9 cellular contexts compared by ENCODE assay signal in the genomic region with DNA sequence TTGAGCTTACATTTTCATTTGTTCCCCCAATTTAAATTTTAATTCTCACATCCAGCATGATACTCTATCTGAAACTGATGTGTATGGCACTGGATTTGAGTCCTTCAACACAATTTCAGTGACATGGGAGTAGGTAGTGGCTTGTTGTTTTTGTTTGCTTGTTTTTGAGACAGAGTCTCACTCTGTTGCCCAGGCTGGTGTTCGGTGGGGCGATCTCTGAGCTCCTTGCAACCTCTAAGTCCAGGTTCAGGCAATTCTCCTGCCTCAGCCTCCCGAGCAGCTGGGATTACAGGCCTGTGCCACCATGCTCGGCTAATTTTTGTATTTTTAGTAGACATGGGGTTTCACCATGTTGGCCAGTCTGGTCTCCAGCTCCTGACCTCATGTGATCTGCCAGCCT. TPM values are rescaled to one million over a fixed set of nuclear protein-coding genes. Genes with fewer than 3 reads are reported as not detected.
DNase-seq lines count a peak whose midpoint lies in the region; ATAC-seq and TF ChIP-seq lines count a peak whose summit lies in the region.
"Not testable (repeated sequence)": the region's sequence is repeated elsewhere in the genome, so short reads cannot be mapped to it uniquely, and the experiment has no call there.
"Had no signal": no experiment of that assay in that cellular context is flagged by ENCODE, and none has a peak within 500 bp of the region (broad histone marks: within the 10 kb centered on the region; RNA-seq: fewer than 3 reads in every experiment).

No MANE protein-coding gene starts in this region.

- H2AK5ac ChIP-seq in trophoblast cell (ENCODE audit: low read length): not testable (repeated sequence)

- peak overlapping the region; percentile 97 for H3K27ac Mint-ChIP-seq in CD4-positive, alpha-beta T cell
- peak overlapping the region; percentile 99 for H3K27ac Mint-ChIP-seq in memory B cell

- not testable (repeated sequence) for H3K27me3 Mint-ChIP-seq in CD4-positive, alpha-beta T cell; memory B cell

- H3K27me3 ChIP-seq in CD4-positive, alpha-beta T cell (ENCODE audit: control insufficient read depth, insufficient read depth, low read length); KMS-11 (ENCODE audit: insufficient read depth, low read depth); WERI-Rb-1 (ENCODE audit: insufficient read depth, low read depth, severe bottlenecking); ascending aorta; esophagus (ENCODE audit: control insufficient read depth in 1 of 2, insufficient read depth in 2 of 2, low read length in 2 of 2); trophoblast cell (ENCODE audit: insufficient read depth, low read length); thymus (ENCODE audit: control insufficient read depth, insufficient read depth): not testable (repeated sequence)

- intact Hi-C loops in CD4-positive, alpha-beta T cell (cut with DNase I, micrococcal nuclease): loop anchor here (5.0 to 10.0 kb wide), 3 partner anchors 77 to 458 kb away; a partner anchor contains a TSS
- intact Hi-C loops in ascending aorta (cut with DNase I): loop anchor here (1.0 kb wide), 1 partner anchor 21 kb away; no protein-coding TSS in a partner anchor

- not testable (repeated sequence) for H3K79me1 ChIP-seq in trophoblast cell (ENCODE audit: low read length)

- peak overlapping the region; percentile 99 for H3K4me3 Mint-ChIP-seq in CD4-positive, alpha-beta T cell
- not testable (repeated sequence) for H3K4me3 Mint-ChIP-seq in memory B cell

- H2BK5ac ChIP-seq in trophoblast cell (ENCODE audit: low read depth, low read length, poor library complexity): not testable (repeated sequence)

- not testable (repeated sequence) for H4K8ac ChIP-seq in trophoblast cell (ENCODE audit: low read depth, low read length)

- ATAC-seq in CD4-positive, alpha-beta T cell (ENCODE audit: poor library complexity); memory B cell (ENCODE audit: low read depth): not testable (repeated sequence)

- TF ChIP-seq CTCF in CD4-positive, alpha-beta T cell (IDR thresholded peaks at IDR 0.05); KMS-11 (conservative IDR thresholded peaks at IDR 0.05; ENCODE audit: low read depth, low read length); WERI-Rb-1 (IDR thresholded peaks at IDR 0.05; ENCODE audit: low read depth, low read length); ascending aorta (IDR thresholded peaks at IDR 0.05): not testable (repeated sequence)

- not testable (repeated sequence) for H3K4me3 ChIP-seq in KMS-11 (IDR thresholded peaks at IDR 0.05; ENCODE audit: insufficient read depth, low read depth, low read length); esophagus (ENCODE audit: low read depth in 1 of 2, low read length in 2 of 2); trophoblast cell (ENCODE audit: low read depth, low read length); thymus (ENCODE audit: low read length)
- peak overlapping the region; percentile 81 for H3K4me3 ChIP-seq in WERI-Rb-1 (ENCODE audit: low read depth, low read length)
- peak overlapping the region; percentile 69 to 74 for H3K4me3 ChIP-seq in ascending aorta

- WGBS in esophagus, 2 donors: 85 to 86% methylated on average over 4 of the region's 4 CpGs
- no CpG with 5 or more reads among the region's 4 CpGs for WGBS in trophoblast cell (ENCODE audit: extremely low coverage, insufficient coverage, insufficient read length)
- 96% methylated on average over 4 of the region's 4 CpGs for WGBS in thymus

- not testable (repeated sequence) for H2BK120ac ChIP-seq in trophoblast cell (ENCODE audit: insufficient read depth, low read length, poor library complexity)

- not testable (repeated sequence) for H2BK12ac ChIP-seq in trophoblast cell (ENCODE audit: low read length)

- H3K23ac ChIP-seq in trophoblast cell (ENCODE audit: low read length): not testable (repeated sequence)

- POLR2A ChIA-PET in CD4-positive, alpha-beta T cell (lab: Charles Lee): interaction anchor here (0.6 to 4.2 kb wide), 5 partner anchors 10 to 312 kb away, joined by 3 to 82 read pairs (median 8); a partner anchor contains a TSS

- H3K14ac ChIP-seq in trophoblast cell (ENCODE audit: low read length): not testable (repeated sequence)

- peak overlapping the region; percentile 81; the same call in 1 of the 2 replicates for H3K9ac ChIP-seq in KMS-11
- not testable (repeated sequence) for H3K9ac ChIP-seq in trophoblast cell (ENCODE audit: low read length)

- H3K4me2 ChIP-seq in KMS-11: peak overlapping the region; percentile 97
- not testable (repeated sequence) for H3K4me2 ChIP-seq in trophoblast cell (ENCODE audit: low read length)

- H3K4me1 Mint-ChIP-seq in CD4-positive, alpha-beta T cell (ENCODE audit: low read depth): peaks cover 33% of the 10 kb centered on the region
- H3K4me1 Mint-ChIP-seq in memory B cell: peaks cover 21% of the 10 kb centered on the region

- H3K4ac ChIP-seq in trophoblast cell (ENCODE audit: low read depth, low read length): not testable (repeated sequence)

- not testable (repeated sequence) for H3K36me3 ChIP-seq in KMS-11 (ENCODE audit: insufficient read depth); ascending aorta; esophagus (ENCODE audit: control insufficient read depth in 2 of 2, insufficient read depth in 2 of 2, low read length in 1 of 2); trophoblast cell (ENCODE audit: control insufficient read depth in 1 of 2, insufficient read depth in 2 of 2, low read length in 2 of 2); thymus (ENCODE audit: control insufficient read depth, insufficient read depth)
- H3K36me3 ChIP-seq in WERI-Rb-1: peaks cover 16% of the 10 kb centered on the region

- H3K4me1 ChIP-seq in KMS-11 (ENCODE audit: low read depth, poor library complexity, severe bottlenecking) (peaks cover 35% of the 10 kb centered on the region), ascending aorta (peaks cover 11 to 28% of the 10 kb centered on the region in 2 donors)
- H3K4me1 ChIP-seq in esophagus (ENCODE audit: control insufficient read depth in 2 of 2, insufficient read depth in 2 of 2, low read length in 1 of 2); trophoblast cell (ENCODE audit: control insufficient read depth in 1 of 2, insufficient read depth in 2 of 2, low read length in 2 of 2); thymus (ENCODE audit: control insufficient read depth, insufficient read depth, low read length): not testable (repeated sequence)

- peak overlapping the region; percentile 84 for H3K27ac ChIP-seq in CD4-positive, alpha-beta T cell (ENCODE audit: low read depth, low read length)
- peak overlapping the region; percentile 85 for H3K27ac ChIP-seq in KMS-11
- H3K27ac ChIP-seq in WERI-Rb-1: peak overlapping the region; percentile 84
- peak overlapping the region; percentile 88 to 91 for H3K27ac ChIP-seq in ascending aorta
- peak overlapping the region; percentile 75 to 97 for H3K27ac ChIP-seq in esophagus (ENCODE audit: low read depth in 2 of 2, low read length in 1 of 2)
- not testable (repeated sequence) for H3K27ac ChIP-seq in trophoblast cell (ENCODE audit: low read depth, low read length)
- peak overlapping the region; percentile 93 for H3K27ac ChIP-seq in thymus (ENCODE audit: low read depth)

- H2AFZ ChIP-seq in KMS-11 (ENCODE audit: low read depth): peak overlapping the region; percentile 72
- peak overlapping the region; percentile 50 for H2AFZ ChIP-seq in trophoblast cell (ENCODE audit: insufficient read depth, low read length, poor library complexity)

- H4K12ac ChIP-seq in trophoblast cell (ENCODE audit: low read depth, low read length): peak overlapping the region; percentile 68

- H3K9me3 ChIP-seq in CD4-positive, alpha-beta T cell (ENCODE audit: control insufficient read depth, low read length); WERI-Rb-1 (ENCODE audit: severe bottlenecking); ascending aorta; esophagus (ENCODE audit: control insufficient read depth in 2 of 2, insufficient read depth in 1 of 2, low read depth in 1 of 2, low read length in 1 of 2); trophoblast cell (ENCODE audit: insufficient read depth, low read depth, low read length); thymus (ENCODE audit: control insufficient read depth): not testable (repeated sequence)

- peaks cover 23% of the 10 kb centered on the region for H3K36me3 Mint-ChIP-seq in CD4-positive, alpha-beta T cell (ENCODE audit: low read depth)
- H3K36me3 Mint-ChIP-seq in memory B cell: not testable (repeated sequence)

- not testable (repeated sequence) for H3K9me3 Mint-ChIP-seq in CD4-positive, alpha-beta T cell; memory B cell

- not testable (repeated sequence) for H4K20me1 ChIP-seq in KMS-11 (ENCODE audit: insufficient read depth)

- DNase-seq in CD4-positive, alpha-beta T cell; WERI-Rb-1; ascending aorta (ENCODE audit: low spot score in 2 of 2); memory B cell (ENCODE audit: low spot score in 2 of 2); trophoblast cell: not testable (repeated sequence)

- peaks cover 38% of the 10 kb centered on the region; the same call in 1 of the 2 replicates for H3K79me2 ChIP-seq in KMS-11 (ENCODE audit: insufficient read depth, low read depth)
- not testable (repeated sequence) for H3K79me2 ChIP-seq in trophoblast cell (ENCODE audit: control insufficient read depth, insufficient read depth, low read length, poor library complexity)

- CTCF ChIA-PET in CD4-positive, alpha-beta T cell (lab: Charles Lee): not testable (repeated sequence)

- H3K18ac ChIP-seq in trophoblast cell (ENCODE audit: low read length): not testable (repeated sequence)

- H4K91ac ChIP-seq in trophoblast cell (ENCODE audit: low read depth, low read length): not testable (repeated sequence)

RNA-seq across cellular contexts. Expression of a gene that starts 1.3 kb away (rescaled TPM):
- 10 to 100 TPM; 22.8 to 24.0 TPM for total RNA-seq in CD4-positive, alpha-beta T cell
- 35.4 TPM for total RNA-seq in ascending aorta
- 1 to 10 TPM; 7.2 to 7.5 TPM for polyA plus RNA-seq in esophagus
- polyA plus RNA-seq in trophoblast cell (2013): 19.4 and 20.6 TPM in 2 replicates
- 11.9 TPM for polyA plus RNA-seq in thymus

RNA-seq across cellular contexts. Expression of a gene that starts 10.3 kb away (rescaled TPM):
- total RNA-seq in CD4-positive, alpha-beta T cell: 100 to 1,000 TPM; 116 to 126 TPM
- 32.0 TPM for total RNA-seq in ascending aorta
- polyA plus RNA-seq in esophagus (10 to 100 TPM; 46.6 to 80.7 TPM), thymus (200 TPM)
- 128 and 131 TPM in 2 replicates for polyA plus RNA-seq in trophoblast cell (2013)

RNA-seq across cellular contexts. Expression of a gene that starts 58.3 kb away (rescaled TPM):
- not detected for total RNA-seq in CD4-positive, alpha-beta T cell
- total RNA-seq in ascending aorta: not detected
- polyA plus RNA-seq in esophagus (not detected), thymus (0.05 TPM)
- not detected in 2 replicates for polyA plus RNA-seq in trophoblast cell (2013)
- total RNA-seq: posterior vena cava had no signal
